30 cellular contexts compared by ENCODE assay signal in the genomic region with DNA sequence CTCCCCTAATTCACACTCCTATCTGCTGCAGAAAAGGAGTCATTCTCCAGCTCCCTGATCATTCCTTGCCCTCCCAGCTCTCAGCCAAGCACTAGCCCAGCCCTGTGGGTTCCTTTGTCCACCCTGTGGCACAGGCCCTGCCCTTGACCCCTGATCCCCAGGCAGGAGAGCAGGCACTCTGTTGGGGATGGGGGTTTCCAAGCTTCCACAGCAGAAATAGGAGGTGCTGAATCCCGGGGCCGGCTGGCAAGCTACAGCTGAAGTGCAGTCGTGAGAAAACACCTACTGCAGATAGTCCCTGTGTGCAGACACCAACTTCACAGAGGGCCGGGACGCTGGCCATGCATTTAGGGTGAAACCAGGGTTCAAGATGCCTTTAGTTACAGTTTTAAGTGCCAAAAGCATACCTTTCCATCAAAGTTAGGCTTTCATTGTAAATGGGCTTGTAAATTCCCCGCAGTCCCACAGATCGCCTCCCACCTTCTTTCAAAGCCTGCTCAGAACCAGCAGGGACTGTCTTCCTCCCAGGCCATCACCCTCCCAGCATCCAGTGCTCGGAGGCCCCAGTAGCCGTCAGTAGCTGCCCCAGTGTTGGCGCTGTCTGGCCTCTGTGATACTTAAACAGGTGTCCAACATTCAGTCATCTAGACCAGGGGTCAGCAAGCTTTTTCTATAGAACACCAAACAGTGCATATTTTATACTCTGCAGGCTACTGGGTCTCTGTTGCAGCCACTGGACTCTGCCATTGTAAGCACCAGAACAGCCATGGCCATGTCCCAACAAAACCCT. TPM values are rescaled to one million over a fixed set of nuclear protein-coding genes. Genes with fewer than 3 reads are reported as not detected.
"Had no signal": no experiment of that assay in that cellular context is flagged by ENCODE, and none has a peak within 500 bp of the region (broad histone marks: within the 10 kb centered on the region; RNA-seq: fewer than 3 reads in every experiment).

No MANE protein-coding gene starts in this region.

- H3K4me3 ChIP-seq: ascending aorta, cardiac muscle cell, gastroesophageal sphincter, pancreas, right atrium auricular region, spleen, transverse colon, uterus had no signal

- H3K27ac Mint-ChIP-seq: activated CD4-positive, alpha-beta memory T cell treated with anti-CD3 and anti-CD28 coated beads, Interleukin-2, amount 10 ng/mL, durations not matched to agents 7 days and 5 days; activated CD4-positive, alpha-beta T cell treated with anti-CD3 and anti-CD28 coated beads, Interleukin-2, amount 10 ng/mL, durations not matched to agents 24 days and 14 days; activated naive CD8-positive, alpha-beta T cell treated with anti-CD3 and anti-CD28 coated beads for 36 hours; activated T-cell treated with anti-CD3 and anti-CD28 coated beads, Interleukin-2, amount 50 U/mL, for 24 hours; dendritic cell treated with granulocyte-macrophage colony-stimulating factor and Interleukin-4, amounts not matched to agents 40 ng/mL and 50 ng/mL, for 4 days; mesothelial cell of epicardium; nephron progenitor cell; T-helper 17 cell had no signal

- H3K27me3 ChIP-seq: ascending aorta, cardiac muscle cell, gastroesophageal sphincter, pancreas, right atrium auricular region, spleen, transverse colon, uterus had no signal

- DNase-seq: activated CD4-positive, alpha-beta memory T cell treated with anti-CD3 and anti-CD28 coated beads, Interleukin-2, amount 10 ng/mL, durations not matched to agents 7 days and 5 days; activated CD4-positive, alpha-beta T cell treated with anti-CD3 and anti-CD28 coated beads, Interleukin-2, amount 10 ng/mL, durations not matched to agents 24 days and 14 days; activated CD4-positive, CD25-positive, alpha-beta regulatory T cell treated with anti-CD3 and anti-CD28 coated beads, Interleukin-2, amount 50 U/mL, for 72 hours; activated CD8-positive, alpha-beta memory T cell treated with anti-CD3 and anti-CD28 coated beads, Interleukin-2, amount 50 U/mL, for 48 hours; activated naive CD8-positive, alpha-beta T cell treated with anti-CD3 and anti-CD28 coated beads for 36 hours; activated T-cell treated with anti-CD3 and anti-CD28 coated beads, Interleukin-2, amount 50 U/mL, for 24 hours; erythroblast; hippocampal formation; left cardiac atrium; mammary epithelial cell; naive B cell; nephron progenitor cell; nucleus accumbens; spleen; stimulated activated naive CD4-positive, alpha-beta T cell treated with Interleukin-2 at 50 U/mL for 16 hours; T-helper 17 cell; transverse colon; uterus had no signal

- FAIRE-seq: pancreas had no signal

- H3K27ac ChIP-seq: ascending aorta, cardiac muscle cell, gastroesophageal sphincter, pancreas, right atrium auricular region, spleen, transverse colon, uterus had no signal

- H3K4me1 ChIP-seq: ascending aorta, pancreas, transverse colon, uterus had no signal

- ATAC-seq: gastroesophageal sphincter, left cardiac atrium, pancreas, T-helper 17 cell had no signal

- H3K4me3 Mint-ChIP-seq: activated CD4-positive, alpha-beta memory T cell treated with anti-CD3 and anti-CD28 coated beads, Interleukin-2, amount 10 ng/mL, durations not matched to agents 7 days and 5 days; activated CD4-positive, alpha-beta T cell treated with anti-CD3 and anti-CD28 coated beads, Interleukin-2, amount 10 ng/mL, durations not matched to agents 24 days and 14 days; activated naive CD8-positive, alpha-beta T cell treated with anti-CD3 and anti-CD28 coated beads for 36 hours; activated T-cell treated with anti-CD3 and anti-CD28 coated beads, Interleukin-2, amount 50 U/mL, for 24 hours; brain; dendritic cell treated with granulocyte-macrophage colony-stimulating factor and Interleukin-4, amounts not matched to agents 40 ng/mL and 50 ng/mL, for 4 days; mesothelial cell of epicardium; naive B cell; nephron progenitor cell; T-helper 17 cell had no signal

- H3K4me1 Mint-ChIP-seq: activated CD4-positive, alpha-beta memory T cell treated with anti-CD3 and anti-CD28 coated beads, Interleukin-2, amount 10 ng/mL, durations not matched to agents 7 days and 5 days; activated CD4-positive, alpha-beta T cell treated with anti-CD3 and anti-CD28 coated beads, Interleukin-2, amount 10 ng/mL, durations not matched to agents 24 days and 14 days; mesothelial cell of epicardium had no signal

- H3K9me3 Mint-ChIP-seq: activated CD4-positive, alpha-beta memory T cell treated with anti-CD3 and anti-CD28 coated beads, Interleukin-2, amount 10 ng/mL, durations not matched to agents 7 days and 5 days; activated CD4-positive, alpha-beta T cell treated with anti-CD3 and anti-CD28 coated beads, Interleukin-2, amount 10 ng/mL, durations not matched to agents 24 days and 14 days; activated naive CD8-positive, alpha-beta T cell treated with anti-CD3 and anti-CD28 coated beads for 36 hours; activated T-cell treated with anti-CD3 and anti-CD28 coated beads, Interleukin-2, amount 50 U/mL, for 24 hours; brain; dendritic cell treated with granulocyte-macrophage colony-stimulating factor and Interleukin-4, amounts not matched to agents 40 ng/mL and 50 ng/mL, for 4 days; mesothelial cell of epicardium; naive B cell; nephron progenitor cell had no signal

- H3K27me3 Mint-ChIP-seq: activated CD4-positive, alpha-beta memory T cell treated with anti-CD3 and anti-CD28 coated beads, Interleukin-2, amount 10 ng/mL, durations not matched to agents 7 days and 5 days; activated CD4-positive, alpha-beta T cell treated with anti-CD3 and anti-CD28 coated beads, Interleukin-2, amount 10 ng/mL, durations not matched to agents 24 days and 14 days; activated naive CD8-positive, alpha-beta T cell treated with anti-CD3 and anti-CD28 coated beads for 36 hours; activated T-cell treated with anti-CD3 and anti-CD28 coated beads, Interleukin-2, amount 50 U/mL, for 24 hours; dendritic cell treated with granulocyte-macrophage colony-stimulating factor and Interleukin-4, amounts not matched to agents 40 ng/mL and 50 ng/mL, for 4 days; naive B cell had no signal

- H3K9me3 ChIP-seq: ascending aorta, gastroesophageal sphincter, pancreas, right atrium auricular region, spleen, transverse colon, uterus had no signal

- H3K36me3 Mint-ChIP-seq: activated naive CD8-positive, alpha-beta T cell treated with anti-CD3 and anti-CD28 coated beads for 36 hours; brain had no signal

- H3K36me3 ChIP-seq: pancreas, transverse colon, uterus had no signal

RNA-seq across cellular contexts. Expression of gene CPSF4L, which starts 10.6 kb away (rescaled TPM):
- total RNA-seq: activated CD4-positive, alpha-beta memory T cell treated with anti-CD3 and anti-CD28 coated beads, Interleukin-2, amount 10 ng/mL, durations not matched to agents 7 days and 5 days; activated CD4-positive, alpha-beta T cell treated with anti-CD3 and anti-CD28 coated beads, Interleukin-2, amount 10 ng/mL, durations not matched to agents 24 days and 14 days; activated naive CD8-positive, alpha-beta T cell treated with anti-CD3 and anti-CD28 coated beads for 36 hours; ascending aorta; cardiac muscle cell; gastroesophageal sphincter; left cardiac atrium; liver; mammary epithelial cell; pulmonary artery endothelial cell; right atrium auricular region; spleen; T-helper 17 cell; temporal lobe; transverse colon had no signal
- polyA plus RNA-seq: cardiac muscle cell, keratinocyte, liver, mammary epithelial cell, pancreas, spleen had no signal
